12 cellular contexts compared by ENCODE assay signal in genomic region chr12:2793561-2793960, GRCh38. TPM values are rescaled to one million over a fixed set of nuclear protein-coding genes. Genes with fewer than 3 reads are reported as not detected.
DNase-seq lines count a peak whose midpoint lies in the region; ATAC-seq and TF ChIP-seq lines count a peak whose summit lies in the region.
"Had no signal": no experiment of that assay in that cellular context is flagged by ENCODE, and none has a peak within 500 bp of the region (broad histone marks: within the 10 kb centered on the region; RNA-seq: fewer than 3 reads in every experiment).

No MANE protein-coding gene starts in this region.

- H3K36me3 Mint-ChIP-seq in CD4-positive, alpha-beta T cell (ENCODE audit: low read depth) = peaks cover 26% of the 10 kb centered on the region
- H3K36me3 Mint-ChIP-seq in brain = peaks cover 26% of the 10 kb centered on the region
- peaks cover 16% of the 10 kb centered on the region for H3K36me3 Mint-ChIP-seq in natural killer cell treated with Interleukin-12 subunit alpha and Interleukin-12 subunit beta and Interleukin-15 and Interleukin-18, amount 100 ng/mL, for 72 hours

- H3K36me3 ChIP-seq in HUES48 (ENCODE audit: control insufficient read depth, insufficient read depth, low read length) = peaks cover 23% of the 10 kb centered on the region

- no peaks in the 10 kb centered on the region for H3K9me3 ChIP-seq in CD4-positive, alpha-beta T cell (ENCODE audit: control insufficient read depth, low read length)
- no peaks in the 10 kb centered on the region for H3K9me3 ChIP-seq in HUES48 (ENCODE audit: control insufficient read depth, insufficient read depth, low read length)

- no peaks in the 10 kb centered on the region for H3K27me3 ChIP-seq in CD4-positive, alpha-beta T cell (ENCODE audit: control insufficient read depth, insufficient read depth, low read length)
- peaks cover 13% of the 10 kb centered on the region for H3K27me3 ChIP-seq in HUES48 (ENCODE audit: control insufficient read depth, insufficient read depth, low read length)

- no peak overlapping the region for H3K27ac ChIP-seq in CD4-positive, alpha-beta T cell (ENCODE audit: low read depth, low read length)
- H3K27ac ChIP-seq in HUES48 (ENCODE audit: low read depth, low read length) = no peak overlapping the region
- H3K27ac ChIP-seq: WERI-Rb-1 had no signal

- H3K4me1 ChIP-seq in HUES48 (ENCODE audit: control insufficient read depth, insufficient read depth, low read length) = peaks cover 3% of the 10 kb centered on the region; the same call in 1 of the 2 replicates

- H3K27me3 Mint-ChIP-seq in CD4-positive, alpha-beta T cell = no peaks in the 10 kb centered on the region
- peaks cover 4% of the 10 kb centered on the region for H3K27me3 Mint-ChIP-seq in brain
- H3K27me3 Mint-ChIP-seq in natural killer cell treated with Interleukin-12 subunit alpha and Interleukin-12 subunit beta and Interleukin-15 and Interleukin-18, amount 100 ng/mL, for 72 hours = peaks cover 0 to 2% of the 10 kb centered on the region in 2 donors

- H3K4me1 Mint-ChIP-seq in CD4-positive, alpha-beta T cell (ENCODE audit: low read depth) = peaks cover 30% of the 10 kb centered on the region
- H3K4me1 Mint-ChIP-seq in brain = peaks cover 33% of the 10 kb centered on the region
- H3K4me1 Mint-ChIP-seq in natural killer cell treated with Interleukin-12 subunit alpha and Interleukin-12 subunit beta and Interleukin-15 and Interleukin-18, amount 100 ng/mL, for 72 hours (ENCODE audit: low read depth in 2 of 2) = peaks cover 21 to 26% of the 10 kb centered on the region in 2 donors

- H3K4me3 Mint-ChIP-seq in CD4-positive, alpha-beta T cell = peak overlapping the region; percentile 96
- H3K4me3 Mint-ChIP-seq in brain = peak overlapping the region; percentile 74 to 84 (median 79)
- H3K4me3 Mint-ChIP-seq in natural killer cell treated with Interleukin-12 subunit alpha and Interleukin-12 subunit beta and Interleukin-15 and Interleukin-18, amount 100 ng/mL, for 72 hours = peak overlapping the region; percentile 62

- H3K9ac ChIP-seq in HUES48 (ENCODE audit: low read depth, low read length) = no peak overlapping the region

- no peak for ATAC-seq in CD4-positive, alpha-beta T cell (ENCODE audit: poor library complexity)
- no peak for ATAC-seq in natural killer cell treated with Interleukin-12 subunit alpha and Interleukin-12 subunit beta and Interleukin-15 and Interleukin-18, amount 100 ng/mL, for 72 hours
- ATAC-seq in GM19023 (IDR thresholded peaks at IDR 0.05; ENCODE audit: unreplicated experiment) = no peak
- ATAC-seq in left ventricle myocardium superior = no peak

- CTCF ChIA-PET in CD4-positive, alpha-beta T cell (lab: Charles Lee) = interaction anchor here (3.5 kb wide), 1 partner anchor 9 kb away, joined by 15 read pairs; no protein-coding TSS in a partner anchor

- H3K9me3 Mint-ChIP-seq in CD4-positive, alpha-beta T cell = no peaks in the 10 kb centered on the region
- H3K9me3 Mint-ChIP-seq in brain = peaks cover 0 to 11% (median 0%) of the 10 kb centered on the region in 5 experiments
- H3K9me3 Mint-ChIP-seq in natural killer cell treated with Interleukin-12 subunit alpha and Interleukin-12 subunit beta and Interleukin-15 and Interleukin-18, amount 100 ng/mL, for 72 hours = no peaks in the 10 kb centered on the region

- TF ChIP-seq CTCF in CD4-positive, alpha-beta T cell (IDR thresholded peaks at IDR 0.05) = no peak
- no peak for TF ChIP-seq CTCF in brain (conservative IDR thresholded peaks at IDR 0.05)

- peak overlapping the region; percentile 53 for H3K27ac Mint-ChIP-seq in CD4-positive, alpha-beta T cell
- peak overlapping the region in 3 of 5 experiments; percentile 53 to 74 (median 61) for H3K27ac Mint-ChIP-seq in brain
- peak overlapping the region in 1 of 2 donors; percentile 10 for H3K27ac Mint-ChIP-seq in natural killer cell treated with Interleukin-12 subunit alpha and Interleukin-12 subunit beta and Interleukin-15 and Interleukin-18, amount 100 ng/mL, for 72 hours

- POLR2A ChIA-PET in CD4-positive, alpha-beta T cell (lab: Charles Lee) = interaction anchor here (3.5 to 4.9 kb wide), 2 partner anchors 19 to 103 kb away, joined by 37 to 48 read pairs; partner anchors contain the start of gene ITFG2

- DNase-seq in CD4-positive, alpha-beta T cell = no peak
- DNase-seq in natural killer cell treated with Interleukin-12 subunit alpha and Interleukin-12 subunit beta and Interleukin-15 and Interleukin-18, amount 100 ng/mL, for 72 hours (ENCODE audit: low spot score) = no peak
- DNase-seq in AG08396 (ENCODE audit: low spot score) (no peak), left ventricle myocardium superior (no peak)
- DNase-seq in NK-92 treated with Interleukin-12 subunit alpha and Interleukin-12 subunit beta, amount 100 ng/mL, for 24 hours (lab: John Stamatoyannopoulos, UW) = no peak
- DNase-seq: activated gamma-delta T cell treated with Interleukin-2 at 50 U/mL for 16 hours, IMR-90, NCI-H187, WERI-Rb-1 had no signal

- intact Hi-C loops in CD4-positive, alpha-beta T cell (cut with DNase I, micrococcal nuclease) = loop anchor here in 1 of 2 experiments (5.0 to 10.0 kb wide), 4 partner anchors 84 to 996 kb away; partner anchors contain the start of genes DCP1B, FOXM1, RHNO1 and TSPAN9
- intact Hi-C loops in left ventricle myocardium superior (cut with micrococcal nuclease) = no loop called here

- peak overlapping the region; percentile 84 for H3K4me3 ChIP-seq in HUES48 (ENCODE audit: low read depth, low read length)

RNA-seq across cellular contexts. Expression of gene FKBP4, which starts 1.2 kb away (rescaled TPM):
- 10 to 100 TPM; 35.7 to 40.3 TPM for total RNA-seq in CD4-positive, alpha-beta T cell
- polyA plus RNA-seq in brain (ENCODE audit: insufficient read depth, low read depth, low replicate concordance) = 125 TPM
- total RNA-seq in natural killer cell treated with Interleukin-12 subunit alpha and Interleukin-12 subunit beta and Interleukin-15 and Interleukin-18, amount 100 ng/mL, for 72 hours = 100 to 1,000 TPM in 1 of 2 donors, 10 to 100 TPM in 1; 92.1 to 181 TPM
- total RNA-seq in left ventricle myocardium superior = 59.0 TPM

RNA-seq across cellular contexts. Expression of gene ITFG2, which starts 18.9 kb away (rescaled TPM):
- total RNA-seq in CD4-positive, alpha-beta T cell = 10 to 100 TPM; 61.3 to 68.5 TPM
- 22.2 TPM for polyA plus RNA-seq in brain (ENCODE audit: insufficient read depth, low read depth, low replicate concordance)
- 10 to 100 TPM; 28.2 to 65.1 TPM for total RNA-seq in natural killer cell treated with Interleukin-12 subunit alpha and Interleukin-12 subunit beta and Interleukin-15 and Interleukin-18, amount 100 ng/mL, for 72 hours
- total RNA-seq in left ventricle myocardium superior = 14.7 TPM

RNA-seq across cellular contexts. Expression of gene NRIP2, which starts 41.3 kb away (rescaled TPM):
- total RNA-seq in CD4-positive, alpha-beta T cell = not detected
- polyA plus RNA-seq in brain (ENCODE audit: insufficient read depth, low read depth, low replicate concordance) = 8.9 TPM
- total RNA-seq in natural killer cell treated with Interleukin-12 subunit alpha and Interleukin-12 subunit beta and Interleukin-15 and Interleukin-18, amount 100 ng/mL, for 72 hours = not detected
- total RNA-seq in left ventricle myocardium superior = 1.1 TPM
